ENCODE assay signal across 2 cellular contexts in genomic region chr3:123571264-123571972, GRCh38.
TF ChIP-seq lines count a peak whose summit lies in the region.

No MANE protein-coding gene starts in this region.

TF ChIP-seq in GM23338, 12 proteins besides CTCF, POLR2A, EP300 and RAD21:
- TF ChIP-seq REST (IDR thresholded peaks at IDR 0.05; ENCODE audit: unreplicated experiment) (no peak), ZNF462 (CRISPR knock-in tag; IDR thresholded peaks at IDR 0.05) (peak; percentile 60; the same call in 1 of the 2 replicates), EZH2phosphoT487 (IDR thresholded peaks at IDR 0.05; ENCODE audit: unreplicated experiment) (no peak)

TF ChIP-seq in GM12878, 131 proteins besides CTCF, POLR2A, EP300 and RAD21:
- TF ChIP-seq MYB (IDR thresholded peaks at IDR 0.05; ENCODE audit: borderline replicate concordance, low read depth, low read length): no peak
- peak; percentile 21 to 55; a peak in 1 of 4 replicates for TF ChIP-seq BHLHE40 (IDR thresholded peaks at IDR 0.05; ENCODE audit: borderline replicate concordance in 1 of 2, low read depth in 2 of 2, low read length in 1 of 2)
TF ChIP-seq in GM12878: peak in this region for 1.
